In genomic region chr7:31633894-31634494, GRCh38 we compare ENCODE assay signal across 8 cellular contexts. TPM values are rescaled to one million over a fixed set of nuclear protein-coding genes. Genes with fewer than 3 reads are reported as not detected.
DNase-seq lines count a peak whose midpoint lies in the region; ATAC-seq and TF ChIP-seq lines count a peak whose summit lies in the region.

No MANE protein-coding gene starts in this region.

- no peak overlapping the region for H3K4me3 Mint-ChIP-seq in stimulated activated naive B cell treated with anti-CD40 and anti-IgM and Interleukin-4, amounts not matched to agents 10 μg/mL and 1 μg/mL and 100 μg/mL, for 72 hours

- H3K27ac Mint-ChIP-seq in stimulated activated naive B cell treated with anti-CD40 and anti-IgM and Interleukin-4, amounts not matched to agents 10 μg/mL and 1 μg/mL and 100 μg/mL, for 72 hours: no peak overlapping the region

- H3K27me3 ChIP-seq in right atrium auricular region (no peaks in the 10 kb centered on the region), hepatocyte (no peaks in the 10 kb centered on the region)

- no peak overlapping the region for H2AFZ ChIP-seq in hepatocyte

- H3K9me2 ChIP-seq in hepatocyte (replicated peaks; ENCODE audit: insufficient read depth): no peaks in the 10 kb centered on the region

- H3K27me3 Mint-ChIP-seq in stimulated activated naive B cell treated with anti-CD40 and anti-IgM and Interleukin-4, amounts not matched to agents 10 μg/mL and 1 μg/mL and 100 μg/mL, for 72 hours: no peaks in the 10 kb centered on the region

- peak in 1 of 2 donors; percentile 80 for TF ChIP-seq CTCF in right atrium auricular region (IDR thresholded peaks at IDR 0.05)
- TF ChIP-seq CTCF in hepatocyte (IDR thresholded peaks at IDR 0.05; ENCODE audit: poor library complexity): peak; percentile 90

- intact Hi-C loops in Right ventricle myocardium inferior (cut with DNase I): loop anchor here (2.0 to 5.0 kb wide), 3 partner anchors 191 to 499 kb away; no protein-coding TSS in a partner anchor

- H3K4me3 ChIP-seq in right atrium auricular region (no peak overlapping the region), hepatocyte (no peak overlapping the region)

- H3K9me3 ChIP-seq in right atrium auricular region (no peaks in the 10 kb centered on the region), hepatocyte (ENCODE audit: low read depth) (no peaks in the 10 kb centered on the region)

- no peaks in the 10 kb centered on the region for H3K36me3 ChIP-seq in right atrium auricular region
- H3K36me3 ChIP-seq in hepatocyte (replicated peaks; ENCODE audit: insufficient read depth, low read depth): no peaks in the 10 kb centered on the region

- ATAC-seq in Right ventricle myocardium inferior: peak; percentile 76
- peak; percentile 38 to 42 for ATAC-seq in stimulated activated naive B cell treated with anti-CD40 and anti-IgM and Interleukin-4, amounts not matched to agents 10 μg/mL and 1 μg/mL and 100 μg/mL, for 72 hours (replicated peaks)

- no peaks in the 10 kb centered on the region for H3K36me3 Mint-ChIP-seq in stimulated activated naive B cell treated with anti-CD40 and anti-IgM and Interleukin-4, amounts not matched to agents 10 μg/mL and 1 μg/mL and 100 μg/mL, for 72 hours

- H3K4me1 ChIP-seq in right atrium auricular region: no peaks in the 10 kb centered on the region
- no peaks in the 10 kb centered on the region for H3K4me1 ChIP-seq in hepatocyte (ENCODE audit: insufficient read depth)

- no peak for DNase-seq in Right ventricle myocardium inferior (ENCODE audit: missing footprints)
- DNase-seq in right atrium auricular region (ENCODE audit: low spot score): no peak
- peak; percentile 35 for DNase-seq in NCI-H2107 treated with DMSO at 0.1 percent for 48 hours (lab: John Stamatoyannopoulos, UW; ENCODE audit: unreplicated experiment)
- peak in 39 of 56 donors; percentile 2 to 68 (median 16) for DNase-seq in amygdala (lab: John Stamatoyannopoulos, UW)
- peak; percentile 84 for DNase-seq in hepatocyte (ENCODE audit: low spot score)
- DNase-seq in stimulated activated naive B cell treated with anti-CD40 and anti-IgM and Interleukin-4, amounts not matched to agents 10 μg/mL and 1 μg/mL and 100 μg/mL, for 72 hours: no peak
- DNase-seq in stimulated activated CD8-positive, alpha-beta memory T cell treated with anti-CD3 and anti-CD28 coated beads, Interleukin-4, amount 100 ng/mL, for 48 hours: no peak
- no peak for DNase-seq in activated CD4-positive, alpha-beta T cell treated with anti-CD3 and anti-CD28 coated beads for 1 hour

- H3K4me2 ChIP-seq in hepatocyte: no peak overlapping the region

- WGBS in hepatocyte (ENCODE audit: low lambda C conversion rate, missing lambda C conversion rate): 53% methylated on average over 2 of the region's 2 CpGs

- no peaks in the 10 kb centered on the region for H3K4me1 Mint-ChIP-seq in stimulated activated naive B cell treated with anti-CD40 and anti-IgM and Interleukin-4, amounts not matched to agents 10 μg/mL and 1 μg/mL and 100 μg/mL, for 72 hours

- no peaks in the 10 kb centered on the region for H3K9me3 Mint-ChIP-seq in stimulated activated naive B cell treated with anti-CD40 and anti-IgM and Interleukin-4, amounts not matched to agents 10 μg/mL and 1 μg/mL and 100 μg/mL, for 72 hours

- H3K27ac ChIP-seq in right atrium auricular region (no peak overlapping the region), hepatocyte (no peak overlapping the region)

- H3K79me2 ChIP-seq in hepatocyte: no peaks in the 10 kb centered on the region

- no peaks in the 10 kb centered on the region for H4K20me1 ChIP-seq in hepatocyte (ENCODE audit: insufficient read depth, poor library complexity, severe bottlenecking)

RNA-seq across cellular contexts. Expression of gene PPP1R17, which starts 53.0 kb away (rescaled TPM):
- total RNA-seq in Right ventricle myocardium inferior: not detected
- not detected for total RNA-seq in right atrium auricular region
- not detected in 2 replicates for total RNA-seq in hepatocyte
- not detected in 2 replicates for polyA plus RNA-seq in hepatocyte

Comparison
In these comparisons a context has a peak if more than half of its experiments do, and no peak if none do; other contexts are left out.
1. DNase-seq: peak in NCI-H2107 treated with DMSO at 0.1 percent for 48 hours (single experiment), amygdala (39 of 56) and hepatocyte (single experiment); none in Right ventricle myocardium inferior (single experiment), right atrium auricular region (single experiment), stimulated activated naive B cell treated with anti-CD40 and anti-IgM and Interleukin-4, amounts not matched to agents 10 μg/mL and 1 μg/mL and 100 μg/mL, for 72 hours (single experiment), stimulated activated CD8-positive, alpha-beta memory T cell treated with anti-CD3 and anti-CD28 coated beads, Interleukin-4, amount 100 ng/mL, for 48 hours (single experiment) and activated CD4-positive, alpha-beta T cell treated with anti-CD3 and anti-CD28 coated beads for 1 hour (single experiment).